Comparison of ENCODE assay signal across 10 cellular contexts in genomic region chr7:42972703-42973500, GRCh38. TPM values are rescaled to one million over a fixed set of nuclear protein-coding genes. Genes with fewer than 3 reads are reported as not detected.
DNase-seq lines count a peak whose midpoint lies in the region; TF ChIP-seq lines count a peak whose summit lies in the region.
"Had no signal": no experiment of that assay in that cellular context is flagged by ENCODE, and none has a peak within 500 bp of the region (broad histone marks: within the 10 kb centered on the region; RNA-seq: fewer than 3 reads in every experiment).

No MANE protein-coding gene starts in this region.

- TF ChIP-seq POLR2A in esophagus muscularis mucosa (IDR thresholded peaks at IDR 0.05; ENCODE audit: low read depth): no peak

- H3K36me3 ChIP-seq in OCI-LY7 (ENCODE audit: insufficient read depth, low read length) (no peaks in the 10 kb centered on the region), esophagus muscularis mucosa (no peaks in the 10 kb centered on the region), muscle layer of duodenum (ENCODE audit: control insufficient read depth in 1 of 2, insufficient read depth in 2 of 2, low read length in 2 of 2) (no peaks in the 10 kb centered on the region), WERI-Rb-1 (no peaks in the 10 kb centered on the region)
- H3K36me3 ChIP-seq: neutrophil had no signal

- in situ Hi-C loops in GM13976 (cut with MboI; ENCODE audit: low sequenced_read_pairs, unreplicated experiment): no loop called here

- H3K9me3 ChIP-seq in OCI-LY7 (ENCODE audit: low read length) (no peaks in the 10 kb centered on the region; the same call in 1 of the 2 replicates), esophagus muscularis mucosa (no peaks in the 10 kb centered on the region), muscle layer of duodenum (ENCODE audit: control insufficient read depth in 1 of 2, low read length in 2 of 2) (no peaks in the 10 kb centered on the region), WERI-Rb-1 (ENCODE audit: severe bottlenecking) (no peaks in the 10 kb centered on the region)
- H3K9me3 ChIP-seq: neutrophil had no signal

- POLR2A ChIA-PET in OCI-LY7 (lab: Charles Lee): interaction anchor here (1.5 to 1.7 kb wide), 2 partner anchors 10 to 28 kb away, joined by 3 read pairs; no protein-coding TSS in a partner anchor

- TF ChIP-seq EP300 in esophagus muscularis mucosa (IDR thresholded peaks at IDR 0.05): peak; percentile 31

- H3K4me1 ChIP-seq in OCI-LY7 (ENCODE audit: insufficient read depth, low read length, poor library complexity, severe bottlenecking): no peaks in the 10 kb centered on the region
- H3K4me1 ChIP-seq in esophagus muscularis mucosa: peaks cover 11 to 17% (median 13%) of the 10 kb centered on the region in 4 donors
- no peaks in the 10 kb centered on the region for H3K4me1 ChIP-seq in muscle layer of duodenum (ENCODE audit: control insufficient read depth in 1 of 2, insufficient read depth in 2 of 2, low read length in 2 of 2)

- BruUV-seq in OCI-LY7 (replicated peaks; lab: Mats Ljungman, UMichigan): no TSS peak

- H3K27me3 ChIP-seq in esophagus muscularis mucosa (no peaks in the 10 kb centered on the region), muscle layer of duodenum (ENCODE audit: low read depth, low read length) (no peaks in the 10 kb centered on the region), WERI-Rb-1 (ENCODE audit: insufficient read depth, low read depth, severe bottlenecking) (no peaks in the 10 kb centered on the region)
- H3K27me3 ChIP-seq: neutrophil had no signal

- intact Hi-C loops in OCI-LY7 (cut with micrococcal nuclease; ENCODE audit: unreplicated experiment): no loop called here
- intact Hi-C loops in esophagus muscularis mucosa (cut with DNase I): no loop called here

- CTCF ChIA-PET in OCI-LY7 (lab: Charles Lee; ENCODE audit: unreplicated experiment): no interaction called here

- H3K27ac ChIP-seq in OCI-LY7 (ENCODE audit: low read depth, low read length, poor library complexity, severe bottlenecking) (no peak overlapping the region), esophagus muscularis mucosa (replicated peaks in 1 of 4) (peak overlapping the region; percentile 56 to 69 (median 62)), muscle layer of duodenum (ENCODE audit: low read length) (peak overlapping the region; percentile 60), WERI-Rb-1 (no peak overlapping the region)
- H3K27ac ChIP-seq: neutrophil had no signal

- 28% methylated on average over 5 of the region's 5 CpGs for WGBS in esophagus muscularis mucosa

- H2AFZ ChIP-seq in OCI-LY7 (ENCODE audit: low read length): no peak overlapping the region

- H3K4me2 ChIP-seq in OCI-LY7 (ENCODE audit: low read length): no peak overlapping the region

- H3K4me3 ChIP-seq in OCI-LY7 (ENCODE audit: low read depth, low read length, poor library complexity, severe bottlenecking) (no peak overlapping the region), esophagus muscularis mucosa (no peak overlapping the region), muscle layer of duodenum (ENCODE audit: low read depth in 1 of 2, low read length in 2 of 2) (no peak overlapping the region), WERI-Rb-1 (ENCODE audit: low read depth, low read length) (no peak overlapping the region)

- no peaks in the 10 kb centered on the region for H4K20me1 ChIP-seq in OCI-LY7 (ENCODE audit: insufficient read depth, low read length)

- DNase-seq in A172 (ENCODE audit: low spot score) (peak; percentile 96), OCI-LY7 (ENCODE audit: low spot score) (peak; percentile 30), esophagus muscularis mucosa (ENCODE audit: extremely low spot score) (no peak), WERI-Rb-1 (no peak), DMS153 treated with DMSO at 0.1 percent for 48 hours (lab: John Stamatoyannopoulos, UW; ENCODE audit: unreplicated experiment) (no peak), GM13976 (ENCODE audit: low spot score) (no peak)
- DNase-seq in stimulated activated CD4-positive, alpha-beta T cell treated with anti-CD3 and anti-CD28 coated beads, Interleukin-12 subunit alpha, Interleukin-12 subunit beta, amount 100 ng/mL, for 4 hours: no peak
- DNase-seq: AML-193 had no signal

- TF ChIP-seq CTCF in OCI-LY7 (conservative IDR thresholded peaks at IDR 0.05; ENCODE audit: low read length) (no peak), esophagus muscularis mucosa (IDR thresholded peaks at IDR 0.05) (no peak), WERI-Rb-1 (IDR thresholded peaks at IDR 0.05; ENCODE audit: low read depth, low read length) (no peak), GM13976 (IDR thresholded peaks at IDR 0.05; ENCODE audit: borderline replicate concordance, control extremely low read depth, extremely low read depth, insufficient read depth, missing control alignments) (no peak)

- no peaks in the 10 kb centered on the region for H3K79me2 ChIP-seq in OCI-LY7 (ENCODE audit: insufficient read depth, low read depth, low read length)

- no peaks in the 10 kb centered on the region for H3K9me2 ChIP-seq in OCI-LY7 (ENCODE audit: insufficient read depth, low read length)

RNA-seq across cellular contexts. Expression of gene MRPL32, which starts 40.7 kb away (rescaled TPM):
- total RNA-seq in A172 (2014; rRNA removed; shearing (Covaris generic)): 159 and 181 TPM in 2 replicates
- 61.8 and 89.7 TPM in 2 replicates for total RNA-seq in OCI-LY7 (2014; rRNA removed; shearing (Covaris generic))
- total RNA-seq in OCI-LY7 (2022) (55.7 and 59.7 TPM in 2 replicates), esophagus muscularis mucosa (10 to 100 TPM; 40.5 to 63.3 (median 45.8) TPM)

RNA-seq across cellular contexts. Expression of gene PSMA2, which starts 40.9 kb away (rescaled TPM):
- total RNA-seq in A172 (2014; rRNA removed; shearing (Covaris generic)): 430 and 440 TPM in 2 replicates
- 40.2 and 45.7 TPM in 2 replicates for total RNA-seq in OCI-LY7 (2014; rRNA removed; shearing (Covaris generic))
- total RNA-seq in OCI-LY7 (2022) (101 and 145 TPM in 2 replicates), esophagus muscularis mucosa (10 to 100 TPM; 29.7 to 73.5 (median 57.7) TPM)

Comparison
In these comparisons a context has a peak if more than half of its experiments do, and no peak if none do; other contexts are left out.
1. DNase-seq: peak in A172 (single experiment) and OCI-LY7 (single experiment); none in esophagus muscularis mucosa (single experiment), WERI-Rb-1 (single experiment), DMS153 treated with DMSO at 0.1 percent for 48 hours (single experiment), GM13976 (single experiment) and stimulated activated CD4-positive, alpha-beta T cell treated with anti-CD3 and anti-CD28 coated beads, Interleukin-12 subunit alpha, Interleukin-12 subunit beta, amount 100 ng/mL, for 4 hours (single experiment).
2. H3K27ac ChIP-seq: peak in esophagus muscularis mucosa (4 of 4) and muscle layer of duodenum (single experiment); none in OCI-LY7 (single experiment) and WERI-Rb-1 (single experiment).